In the genomic region with DNA sequence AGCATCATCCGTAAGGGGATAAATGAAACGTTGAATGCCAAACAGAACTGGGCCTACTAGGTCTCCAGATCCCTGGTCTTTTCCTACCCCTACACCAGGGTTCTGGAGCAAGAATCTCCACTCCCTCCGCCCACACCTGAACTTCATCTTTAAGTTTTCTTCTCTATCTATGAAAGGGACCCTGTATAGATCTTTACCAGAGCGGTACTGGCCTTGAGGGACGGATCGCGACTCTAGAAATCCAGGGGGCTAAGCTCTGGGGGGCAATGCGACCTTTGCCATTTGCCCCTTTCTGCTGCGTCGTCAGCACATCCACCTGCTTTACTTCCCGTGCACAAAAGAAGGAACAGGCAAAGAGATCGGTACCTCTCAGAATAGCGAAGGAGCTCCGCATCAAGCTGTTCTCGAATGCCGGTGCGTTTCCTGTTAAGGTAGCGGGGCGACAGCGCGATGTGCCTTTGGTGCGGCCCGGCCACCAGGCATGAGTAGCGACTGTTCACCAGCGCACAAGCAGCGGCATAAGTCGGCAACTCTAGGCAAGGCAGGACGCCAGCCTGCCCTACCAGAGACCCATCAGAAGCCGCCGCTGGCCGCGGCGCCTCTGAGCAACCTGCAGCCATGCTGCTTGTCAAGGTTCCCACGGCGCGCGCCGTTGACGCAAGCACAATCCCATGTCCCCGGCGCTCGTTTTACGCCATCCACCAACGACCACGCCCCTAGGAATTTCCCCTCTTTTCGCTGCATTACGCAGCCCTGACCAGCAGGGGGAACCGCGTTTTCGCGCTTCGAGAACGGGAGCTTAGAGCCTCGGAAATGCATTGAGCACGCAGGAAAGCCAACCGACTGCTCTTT, we compare ENCODE assay signal across 1 cellular context.
A peak's percentile ranks its signal among the peaks of the same experiment; 100 is the strongest.
TF ChIP-seq lines count a peak whose summit lies in the region.

A gene with protein sequence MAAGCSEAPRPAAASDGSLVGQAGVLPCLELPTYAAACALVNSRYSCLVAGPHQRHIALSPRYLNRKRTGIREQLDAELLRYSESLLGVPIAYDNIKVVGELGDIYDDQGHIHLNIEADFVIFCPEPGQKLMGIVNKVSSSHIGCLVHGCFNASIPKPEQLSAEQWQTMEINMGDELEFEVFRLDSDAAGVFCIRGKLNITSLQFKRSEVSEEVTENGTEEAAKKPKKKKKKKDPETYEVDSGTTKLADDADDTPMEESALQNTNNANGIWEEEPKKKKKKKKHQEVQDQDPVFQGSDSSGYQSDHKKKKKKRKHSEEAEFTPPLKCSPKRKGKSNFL (minus strand): TSS at position 641 of the 852 bp plus-strand sequence. CDS start 21 bp downstream, at position 620.

TF ChIP-seq in GM12878, 131 proteins besides CTCF, POLR2A, EP300 and RAD21 (continued from another document and continues in another):
- TF ChIP-seq, protein P1, sequence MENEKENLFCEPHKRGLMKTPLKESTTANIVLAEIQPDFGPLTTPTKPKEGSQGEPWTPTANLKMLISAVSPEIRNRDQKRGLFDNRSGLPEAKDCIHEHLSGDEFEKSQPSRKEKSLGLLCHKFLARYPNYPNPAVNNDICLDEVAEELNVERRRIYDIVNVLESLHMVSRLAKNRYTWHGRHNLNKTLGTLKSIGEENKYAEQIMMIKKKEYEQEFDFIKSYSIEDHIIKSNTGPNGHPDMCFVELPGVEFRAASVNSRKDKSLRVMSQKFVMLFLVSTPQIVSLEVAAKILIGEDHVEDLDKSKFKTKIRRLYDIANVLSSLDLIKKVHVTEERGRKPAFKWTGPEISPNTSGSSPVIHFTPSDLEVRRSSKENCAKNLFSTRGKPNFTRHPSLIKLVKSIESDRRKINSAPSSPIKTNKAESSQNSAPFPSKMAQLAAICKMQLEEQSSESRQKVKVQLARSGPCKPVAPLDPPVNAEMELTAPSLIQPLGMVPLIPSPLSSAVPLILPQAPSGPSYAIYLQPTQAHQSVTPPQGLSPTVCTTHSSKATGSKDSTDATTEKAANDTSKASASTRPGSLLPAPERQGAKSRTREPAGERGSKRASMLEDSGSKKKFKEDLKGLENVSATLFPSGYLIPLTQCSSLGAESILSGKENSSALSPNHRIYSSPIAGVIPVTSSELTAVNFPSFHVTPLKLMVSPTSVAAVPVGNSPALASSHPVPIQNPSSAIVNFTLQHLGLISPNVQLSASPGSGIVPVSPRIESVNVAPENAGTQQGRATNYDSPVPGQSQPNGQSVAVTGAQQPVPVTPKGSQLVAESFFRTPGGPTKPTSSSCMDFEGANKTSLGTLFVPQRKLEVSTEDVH (IDR thresholded peaks at IDR 0.05; ENCODE audit: low read depth, partially characterized antibody): no peak
- TF ChIP-seq, protein P2, sequence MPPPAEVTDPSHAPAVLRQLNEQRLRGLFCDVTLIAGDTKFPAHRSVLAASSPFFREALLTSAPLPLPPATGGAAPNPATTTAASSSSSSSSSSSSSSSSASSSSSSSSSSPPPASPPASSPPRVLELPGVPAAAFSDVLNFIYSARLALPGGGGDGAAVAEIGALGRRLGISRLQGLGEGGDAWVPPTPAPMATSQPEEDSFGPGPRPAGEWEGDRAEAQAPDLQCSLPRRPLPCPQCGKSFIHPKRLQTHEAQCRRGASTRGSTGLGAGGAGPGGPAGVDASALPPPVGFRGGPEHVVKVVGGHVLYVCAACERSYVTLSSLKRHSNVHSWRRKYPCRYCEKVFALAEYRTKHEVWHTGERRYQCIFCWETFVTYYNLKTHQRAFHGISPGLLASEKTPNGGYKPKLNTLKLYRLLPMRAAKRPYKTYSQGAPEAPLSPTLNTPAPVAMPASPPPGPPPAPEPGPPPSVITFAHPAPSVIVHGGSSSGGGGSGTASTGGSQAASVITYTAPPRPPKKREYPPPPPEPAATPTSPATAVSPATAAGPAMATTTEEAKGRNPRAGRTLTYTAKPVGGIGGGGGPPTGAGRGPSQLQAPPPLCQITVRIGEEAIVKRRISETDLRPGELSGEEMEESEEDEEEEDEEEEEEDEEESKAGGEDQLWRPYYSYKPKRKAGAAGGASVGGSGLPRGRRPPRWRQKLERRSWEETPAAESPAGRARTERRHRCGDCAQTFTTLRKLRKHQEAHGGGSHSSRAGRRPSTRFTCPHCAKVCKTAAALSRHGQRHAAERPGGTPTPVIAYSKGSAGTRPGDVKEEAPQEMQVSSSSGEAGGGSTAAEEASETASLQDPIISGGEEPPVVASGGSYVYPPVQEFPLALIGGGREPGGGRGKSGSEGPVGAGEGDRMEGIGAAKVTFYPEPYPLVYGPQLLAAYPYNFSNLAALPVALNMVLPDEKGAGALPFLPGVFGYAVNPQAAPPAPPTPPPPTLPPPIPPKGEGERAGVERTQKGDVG (CRISPR knock-in tag; IDR thresholded peaks at IDR 0.05): no peak
- peak; percentile 52; the same call in 1 of the 2 replicates for TF ChIP-seq POLR2AphosphoS2 (IDR thresholded peaks at IDR 0.05; ENCODE audit: low read depth, low read length)
- TF ChIP-seq SREBF2 (IDR thresholded peaks at IDR 0.05; ENCODE audit: low read length): no peak
- TF ChIP-seq TARDBP (IDR thresholded peaks at IDR 0.05; ENCODE audit: borderline replicate concordance): peak; percentile 65; the same call in 1 of the 2 replicates
- TF ChIP-seq, protein P3, sequence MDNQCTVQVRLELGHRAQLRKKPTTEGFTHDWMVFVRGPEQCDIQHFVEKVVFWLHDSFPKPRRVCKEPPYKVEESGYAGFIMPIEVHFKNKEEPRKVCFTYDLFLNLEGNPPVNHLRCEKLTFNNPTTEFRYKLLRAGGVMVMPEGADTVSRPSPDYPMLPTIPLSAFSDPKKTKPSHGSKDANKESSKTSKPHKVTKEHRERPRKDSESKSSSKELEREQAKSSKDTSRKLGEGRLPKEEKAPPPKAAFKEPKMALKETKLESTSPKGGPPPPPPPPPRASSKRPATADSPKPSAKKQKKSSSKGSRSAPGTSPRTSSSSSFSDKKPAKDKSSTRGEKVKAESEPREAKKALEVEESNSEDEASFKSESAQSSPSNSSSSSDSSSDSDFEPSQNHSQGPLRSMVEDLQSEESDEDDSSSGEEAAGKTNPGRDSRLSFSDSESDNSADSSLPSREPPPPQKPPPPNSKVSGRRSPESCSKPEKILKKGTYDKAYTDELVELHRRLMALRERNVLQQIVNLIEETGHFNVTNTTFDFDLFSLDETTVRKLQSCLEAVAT (IDR thresholded peaks at IDR 0.05): 0 out of 2 replicates have a peak, but pooled peaks have one; percentile 52
- no peak for TF ChIP-seq KAT2A (conservative IDR thresholded peaks at IDR 0.05; ENCODE audit: control insufficient read depth, low read depth, low read length)
- peak; percentile 69; the same call in 1 of the 2 replicates for TF ChIP-seq ESRRA (IDR thresholded peaks at IDR 0.05; ENCODE audit: low read length)
- no peak for TF ChIP-seq NR2C1 (IDR thresholded peaks at IDR 0.05)
- peak; percentile 98 for TF ChIP-seq YY1 (IDR thresholded peaks at IDR 0.05; ENCODE audit: low read depth, low read length)
- peak; percentile 95 for TF ChIP-seq SIN3A (IDR thresholded peaks at IDR 0.05; ENCODE audit: low read depth, low read length)
- peak; percentile 76 for TF ChIP-seq HCFC1 (IDR thresholded peaks at IDR 0.05; ENCODE audit: low read length)
- TF ChIP-seq, protein P4, sequence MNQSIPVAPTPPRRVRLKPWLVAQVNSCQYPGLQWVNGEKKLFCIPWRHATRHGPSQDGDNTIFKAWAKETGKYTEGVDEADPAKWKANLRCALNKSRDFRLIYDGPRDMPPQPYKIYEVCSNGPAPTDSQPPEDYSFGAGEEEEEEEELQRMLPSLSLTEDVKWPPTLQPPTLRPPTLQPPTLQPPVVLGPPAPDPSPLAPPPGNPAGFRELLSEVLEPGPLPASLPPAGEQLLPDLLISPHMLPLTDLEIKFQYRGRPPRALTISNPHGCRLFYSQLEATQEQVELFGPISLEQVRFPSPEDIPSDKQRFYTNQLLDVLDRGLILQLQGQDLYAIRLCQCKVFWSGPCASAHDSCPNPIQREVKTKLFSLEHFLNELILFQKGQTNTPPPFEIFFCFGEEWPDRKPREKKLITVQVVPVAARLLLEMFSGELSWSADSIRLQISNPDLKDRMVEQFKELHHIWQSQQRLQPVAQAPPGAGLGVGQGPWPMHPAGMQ (IDR thresholded peaks at IDR 0.05; ENCODE audit: borderline replicate concordance): no peak
- TF ChIP-seq TBL1XR1 (IDR thresholded peaks at IDR 0.05; ENCODE audit: low read depth, low read length): peak; percentile 78
- peak; percentile 61 for TF ChIP-seq IKZF1 (conservative IDR thresholded peaks at IDR 0.05)
- TF ChIP-seq, protein P5, sequence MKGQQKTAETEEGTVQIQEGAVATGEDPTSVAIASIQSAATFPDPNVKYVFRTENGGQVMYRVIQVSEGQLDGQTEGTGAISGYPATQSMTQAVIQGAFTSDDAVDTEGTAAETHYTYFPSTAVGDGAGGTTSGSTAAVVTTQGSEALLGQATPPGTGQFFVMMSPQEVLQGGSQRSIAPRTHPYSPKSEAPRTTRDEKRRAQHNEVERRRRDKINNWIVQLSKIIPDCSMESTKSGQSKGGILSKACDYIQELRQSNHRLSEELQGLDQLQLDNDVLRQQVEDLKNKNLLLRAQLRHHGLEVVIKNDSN (IDR thresholded peaks at IDR 0.05; ENCODE audit: borderline replicate concordance, extremely low read length, insufficient read depth, low read depth, low read length): no peak
- TF ChIP-seq, protein P6, sequence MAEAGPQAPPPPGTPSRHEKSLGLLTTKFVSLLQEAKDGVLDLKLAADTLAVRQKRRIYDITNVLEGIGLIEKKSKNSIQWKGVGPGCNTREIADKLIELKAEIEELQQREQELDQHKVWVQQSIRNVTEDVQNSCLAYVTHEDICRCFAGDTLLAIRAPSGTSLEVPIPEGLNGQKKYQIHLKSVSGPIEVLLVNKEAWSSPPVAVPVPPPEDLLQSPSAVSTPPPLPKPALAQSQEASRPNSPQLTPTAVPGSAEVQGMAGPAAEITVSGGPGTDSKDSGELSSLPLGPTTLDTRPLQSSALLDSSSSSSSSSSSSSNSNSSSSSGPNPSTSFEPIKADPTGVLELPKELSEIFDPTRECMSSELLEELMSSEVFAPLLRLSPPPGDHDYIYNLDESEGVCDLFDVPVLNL (IDR thresholded peaks at IDR 0.05; ENCODE audit: low read depth, low read length): peak; percentile 63; the same call in 1 of the 2 replicates
- TF ChIP-seq, protein P7, sequence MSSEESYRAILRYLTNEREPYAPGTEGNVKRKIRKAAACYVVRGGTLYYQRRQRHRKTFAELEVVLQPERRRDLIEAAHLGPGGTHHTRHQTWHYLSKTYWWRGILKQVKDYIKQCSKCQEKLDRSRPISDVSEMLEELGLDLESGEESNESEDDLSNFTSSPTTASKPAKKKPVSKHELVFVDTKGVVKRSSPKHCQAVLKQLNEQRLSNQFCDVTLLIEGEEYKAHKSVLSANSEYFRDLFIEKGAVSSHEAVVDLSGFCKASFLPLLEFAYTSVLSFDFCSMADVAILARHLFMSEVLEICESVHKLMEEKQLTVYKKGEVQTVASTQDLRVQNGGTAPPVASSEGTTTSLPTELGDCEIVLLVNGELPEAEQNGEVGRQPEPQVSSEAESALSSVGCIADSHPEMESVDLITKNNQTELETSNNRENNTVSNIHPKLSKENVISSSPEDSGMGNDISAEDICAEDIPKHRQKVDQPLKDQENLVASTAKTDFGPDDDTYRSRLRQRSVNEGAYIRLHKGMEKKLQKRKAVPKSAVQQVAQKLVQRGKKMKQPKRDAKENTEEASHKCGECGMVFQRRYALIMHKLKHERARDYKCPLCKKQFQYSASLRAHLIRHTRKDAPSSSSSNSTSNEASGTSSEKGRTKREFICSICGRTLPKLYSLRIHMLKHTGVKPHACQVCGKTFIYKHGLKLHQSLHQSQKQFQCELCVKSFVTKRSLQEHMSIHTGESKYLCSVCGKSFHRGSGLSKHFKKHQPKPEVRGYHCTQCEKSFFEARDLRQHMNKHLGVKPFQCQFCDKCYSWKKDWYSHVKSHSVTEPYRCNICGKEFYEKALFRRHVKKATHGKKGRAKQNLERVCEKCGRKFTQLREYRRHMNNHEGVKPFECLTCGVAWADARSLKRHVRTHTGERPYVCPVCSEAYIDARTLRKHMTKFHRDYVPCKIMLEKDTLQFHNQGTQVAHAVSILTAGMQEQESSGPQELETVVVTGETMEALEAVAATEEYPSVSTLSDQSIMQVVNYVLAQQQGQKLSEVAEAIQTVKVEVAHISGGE (CRISPR knock-in tag; IDR thresholded peaks at IDR 0.05): no peak
- TF ChIP-seq SREBF1 (IDR thresholded peaks at IDR 0.05; ENCODE audit: low read length): no peak
- TF ChIP-seq JUNB (IDR thresholded peaks at IDR 0.05): no peak
- TF ChIP-seq, protein P8, sequence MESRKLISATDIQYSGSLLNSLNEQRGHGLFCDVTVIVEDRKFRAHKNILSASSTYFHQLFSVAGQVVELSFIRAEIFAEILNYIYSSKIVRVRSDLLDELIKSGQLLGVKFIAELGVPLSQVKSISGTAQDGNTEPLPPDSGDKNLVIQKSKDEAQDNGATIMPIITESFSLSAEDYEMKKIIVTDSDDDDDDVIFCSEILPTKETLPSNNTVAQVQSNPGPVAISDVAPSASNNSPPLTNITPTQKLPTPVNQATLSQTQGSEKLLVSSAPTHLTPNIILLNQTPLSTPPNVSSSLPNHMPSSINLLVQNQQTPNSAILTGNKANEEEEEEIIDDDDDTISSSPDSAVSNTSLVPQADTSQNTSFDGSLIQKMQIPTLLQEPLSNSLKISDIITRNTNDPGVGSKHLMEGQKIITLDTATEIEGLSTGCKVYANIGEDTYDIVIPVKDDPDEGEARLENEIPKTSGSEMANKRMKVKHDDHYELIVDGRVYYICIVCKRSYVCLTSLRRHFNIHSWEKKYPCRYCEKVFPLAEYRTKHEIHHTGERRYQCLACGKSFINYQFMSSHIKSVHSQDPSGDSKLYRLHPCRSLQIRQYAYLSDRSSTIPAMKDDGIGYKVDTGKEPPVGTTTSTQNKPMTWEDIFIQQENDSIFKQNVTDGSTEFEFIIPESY (IDR thresholded peaks at IDR 0.05): no peak
- no peak for TF ChIP-seq SUZ12 (IDR thresholded peaks at IDR 0.05; ENCODE audit: unreplicated experiment)
- no peak for TF ChIP-seq CHD1 (IDR thresholded peaks at IDR 0.05; ENCODE audit: low read depth, low read length)
- TF ChIP-seq SMAD1 (IDR thresholded peaks at IDR 0.05; ENCODE audit: low read depth, partially characterized antibody): no peak
- peak; percentile 64; the same call in 1 of the 2 replicates for TF ChIP-seq CBX5 (IDR thresholded peaks at IDR 0.05; ENCODE audit: low read depth)
- no peak for TF ChIP-seq NFYA (IDR thresholded peaks at IDR 0.05; ENCODE audit: borderline replicate concordance, low read depth, low read length)
- TF ChIP-seq KDM1A (IDR thresholded peaks at IDR 0.05; ENCODE audit: borderline replicate concordance): no peak
